ENCODE assay signal across 1 cellular context in genomic region chr13:114222461-114222968, GRCh38.
TF ChIP-seq lines count a peak whose summit lies in the region.

No MANE protein-coding gene starts in this region.

TF ChIP-seq in K562, 482 proteins besides CTCF, POLR2A, EP300 and RAD21 (continued from another document):
- TF ChIP-seq ZHX1 (conservative IDR thresholded peaks at IDR 0.05; ENCODE audit: low read length) (no peak), CEBPG (CRISPR knock-in tag; IDR thresholded peaks at IDR 0.05) (no peak), CEBPG (tag; conservative IDR thresholded peaks at IDR 0.05 in 1 of 2, IDR thresholded peaks at IDR 0.05 in 1 of 2) (no peak), SRF (CRISPR knock-in tag; IDR thresholded peaks at IDR 0.05) (no peak), MYNN (IDR thresholded peaks at IDR 0.05) (peak; percentile 94), MYNN (CRISPR knock-in tag; IDR thresholded peaks at IDR 0.05) (no peak), PCBP1 (IDR thresholded peaks at IDR 0.05; ENCODE audit: low read depth, low read length, poor library complexity, severe bottlenecking) (no peak), TAF9B (IDR thresholded peaks at IDR 0.05; ENCODE audit: partially characterized antibody) (peak; percentile 60), SMARCA5 (IDR thresholded peaks at IDR 0.05) (no peak), ZNF79 (CRISPR knock-in tag; IDR thresholded peaks at IDR 0.05; ENCODE audit: low read depth) (no peak), HDAC3 (IDR thresholded peaks at IDR 0.05; ENCODE audit: borderline replicate concordance, partially characterized antibody) (no peak)
- TF ChIP-seq, protein P1, sequence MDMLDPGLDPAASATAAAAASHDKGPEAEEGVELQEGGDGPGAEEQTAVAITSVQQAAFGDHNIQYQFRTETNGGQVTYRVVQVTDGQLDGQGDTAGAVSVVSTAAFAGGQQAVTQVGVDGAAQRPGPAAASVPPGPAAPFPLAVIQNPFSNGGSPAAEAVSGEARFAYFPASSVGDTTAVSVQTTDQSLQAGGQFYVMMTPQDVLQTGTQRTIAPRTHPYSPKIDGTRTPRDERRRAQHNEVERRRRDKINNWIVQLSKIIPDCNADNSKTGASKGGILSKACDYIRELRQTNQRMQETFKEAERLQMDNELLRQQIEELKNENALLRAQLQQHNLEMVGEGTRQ (CRISPR knock-in tag; IDR thresholded peaks at IDR 0.05) = no peak
TF ChIP-seq in K562: peak in this region for 110.
